Comparison of ENCODE assay signal across 16 cellular contexts in the genomic region with DNA sequence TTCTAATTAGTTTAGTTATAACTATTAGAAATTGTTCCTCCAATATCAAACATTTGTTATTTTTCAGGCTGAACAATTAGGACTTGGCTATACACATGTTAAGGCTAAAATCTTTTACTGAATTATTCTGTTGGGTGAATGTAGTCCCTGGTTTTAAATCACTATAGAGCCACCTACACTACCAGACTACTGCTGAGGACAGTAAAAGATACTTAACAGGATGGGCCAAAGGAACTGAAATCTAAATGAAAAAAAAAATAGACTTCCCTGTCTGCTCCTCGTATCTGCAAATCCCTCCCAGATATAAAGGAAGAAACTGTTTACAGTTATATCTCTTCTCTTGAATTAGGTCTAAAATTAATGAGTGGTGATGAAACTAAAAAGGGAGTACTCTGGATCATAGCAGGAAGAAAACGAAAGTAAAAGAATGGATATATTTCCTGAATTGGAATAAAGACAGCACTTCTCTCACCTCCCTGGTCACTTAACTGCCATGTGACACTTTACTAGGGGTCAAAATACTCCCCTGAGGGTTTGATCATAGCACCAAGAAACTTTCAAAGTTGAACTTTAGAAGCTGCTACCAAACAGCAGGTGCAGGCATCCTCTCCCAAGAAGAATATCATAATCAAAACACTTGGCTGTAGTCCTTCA. TPM values are rescaled to one million over a fixed set of nuclear protein-coding genes. Genes with fewer than 3 reads are reported as not detected.
DNase-seq lines count a peak whose midpoint lies in the region; ATAC-seq lines count a peak whose summit lies in the region.
"Had no signal": no experiment of that assay in that cellular context is flagged by ENCODE, and none has a peak within 500 bp of the region (broad histone marks: within the 10 kb centered on the region; RNA-seq: fewer than 3 reads in every experiment).

No MANE protein-coding gene starts in this region.

- no peak overlapping the region for H3K27ac ChIP-seq in substantia nigra (ENCODE audit: low read depth, low read length, poor library complexity, severe bottlenecking)
- H3K27ac ChIP-seq: epithelial cell of prostate, HL-60, lower lobe of right lung, SK-N-MC had no signal

- intact Hi-C loops in left ventricle myocardium superior (cut with micrococcal nuclease) (no loop called here), sciatic nerve (cut with DNase I) (no loop called here)

- DNase-seq in GM03348 (ENCODE audit: low spot score) = peak; percentile 34
- DNase-seq in RPMI8226 = peak; percentile 16
- DNase-seq in left ventricle myocardium superior = no peak
- no peak for DNase-seq in sciatic nerve (ENCODE audit: low spot score)
- no peak for DNase-seq in NCI-H187 treated with DMSO at 0.1 percent for 48 hours (lab: John Stamatoyannopoulos, UW)
- DNase-seq in NCI-H1694 (lab: John Stamatoyannopoulos, UW) = no peak
- DNase-seq in substantia nigra (lab: John Stamatoyannopoulos, UW) = no peak
- DNase-seq: activated CD4-positive, alpha-beta T cell treated with anti-CD3 and anti-CD28 coated beads, Interleukin-2, amount 50 U/mL, for 48 hours; amniotic stem cell; lower lobe of right lung; stimulated activated CD4-positive, alpha-beta T cell treated with anti-CD3 and anti-CD28 coated beads, Interleukin-15, amount 100 ng/mL, for 24 hours; stomach had no signal

- ATAC-seq in left ventricle myocardium superior (peak; percentile 32), sciatic nerve (peak; percentile 65)
- ATAC-seq in activated CD4-positive, CD25-positive, alpha-beta regulatory T cell treated with anti-CD3 and anti-CD28 coated beads, Interleukin-2, amount 50 U/mL, for 24 hours = no peak

RNA-seq across cellular contexts. Expression of gene FBXW4, which starts 12.7 kb away (rescaled TPM):
- total RNA-seq in left ventricle myocardium superior (106 TPM), sciatic nerve (87.2 TPM)

Comparison
In these comparisons a context has a peak if more than half of its experiments do, and no peak if none do; other contexts are left out.
1. DNase-seq: peak in GM03348 (single experiment) and RPMI8226 (single experiment); none in left ventricle myocardium superior (single experiment), sciatic nerve (single experiment), NCI-H187 treated with DMSO at 0.1 percent for 48 hours (single experiment), NCI-H1694 (single experiment) and substantia nigra (0 of 49).
2. ATAC-seq: peak in left ventricle myocardium superior (single experiment) and sciatic nerve (single experiment); none in activated CD4-positive, CD25-positive, alpha-beta regulatory T cell treated with anti-CD3 and anti-CD28 coated beads, Interleukin-2, amount 50 U/mL, for 24 hours (0 of 2).